ENCODE assay signal across 1 cellular context in genomic region chr3:132536442-132537153, GRCh38.
TF ChIP-seq lines count a peak whose summit lies in the region.

No MANE protein-coding gene starts in this region.

TF ChIP-seq in A549, 52 proteins besides CTCF, POLR2A, EP300 and RAD21 (continued from another document):
- TF ChIP-seq, protein P1, sequence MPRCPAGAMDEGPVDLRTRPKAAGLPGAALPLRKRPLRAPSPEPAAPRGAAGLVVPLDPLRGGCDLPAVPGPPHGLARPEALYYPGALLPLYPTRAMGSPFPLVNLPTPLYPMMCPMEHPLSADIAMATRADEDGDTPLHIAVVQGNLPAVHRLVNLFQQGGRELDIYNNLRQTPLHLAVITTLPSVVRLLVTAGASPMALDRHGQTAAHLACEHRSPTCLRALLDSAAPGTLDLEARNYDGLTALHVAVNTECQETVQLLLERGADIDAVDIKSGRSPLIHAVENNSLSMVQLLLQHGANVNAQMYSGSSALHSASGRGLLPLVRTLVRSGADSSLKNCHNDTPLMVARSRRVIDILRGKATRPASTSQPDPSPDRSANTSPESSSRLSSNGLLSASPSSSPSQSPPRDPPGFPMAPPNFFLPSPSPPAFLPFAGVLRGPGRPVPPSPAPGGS (IDR thresholded peaks at IDR 0.05): no peak
- no peak for TF ChIP-seq HDAC2 (IDR thresholded peaks at IDR 0.05)
